8 cellular contexts compared by ENCODE assay signal in the genomic region with DNA sequence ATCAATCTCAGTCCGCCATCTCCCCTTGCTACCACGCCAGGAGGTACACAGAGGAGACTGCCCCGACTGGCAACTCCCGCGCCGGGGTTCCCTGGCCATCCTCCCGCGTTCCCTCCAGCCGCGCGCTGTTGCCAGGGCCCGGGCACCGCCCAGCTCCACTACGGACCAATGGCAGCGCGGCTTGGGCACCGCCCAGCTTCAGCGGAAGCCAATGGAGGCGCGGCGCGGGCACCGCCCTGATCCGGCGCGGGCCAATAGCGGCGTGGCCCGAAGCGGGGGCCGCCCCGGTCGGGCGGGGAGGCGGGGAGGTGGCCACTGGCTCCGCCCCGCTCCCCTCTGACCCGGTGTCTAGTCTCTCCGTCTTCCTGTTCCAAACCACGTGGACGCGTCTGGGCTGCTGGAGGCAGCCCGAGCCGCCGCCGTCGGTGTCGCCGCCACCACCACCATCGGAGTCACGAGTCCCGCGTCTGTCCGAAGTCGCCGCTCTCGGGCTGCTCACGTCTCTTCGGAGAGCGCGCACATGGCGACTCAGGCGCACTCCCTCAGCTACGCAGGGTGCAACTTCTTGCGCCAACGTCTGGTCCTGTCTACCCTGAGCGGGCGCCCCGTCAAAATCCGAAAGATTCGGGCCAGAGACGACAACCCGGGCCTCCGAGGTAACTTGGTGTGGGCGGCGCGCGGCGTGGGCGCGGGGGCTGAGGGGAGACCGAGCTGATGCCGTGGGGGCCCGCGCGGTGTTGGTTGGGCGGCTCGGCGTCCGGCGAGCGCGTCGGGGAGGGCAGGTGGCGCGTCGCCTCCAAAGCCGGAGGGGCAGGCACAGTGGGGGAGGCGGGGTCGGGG. TPM values are rescaled to one million over a fixed set of nuclear protein-coding genes. Genes with fewer than 3 reads are reported as not detected.
A peak's percentile ranks its signal among the peaks of the same experiment; 100 is the strongest.
DNase-seq lines count a peak whose midpoint lies in the region; ATAC-seq and TF ChIP-seq lines count a peak whose summit lies in the region.

A gene with protein sequence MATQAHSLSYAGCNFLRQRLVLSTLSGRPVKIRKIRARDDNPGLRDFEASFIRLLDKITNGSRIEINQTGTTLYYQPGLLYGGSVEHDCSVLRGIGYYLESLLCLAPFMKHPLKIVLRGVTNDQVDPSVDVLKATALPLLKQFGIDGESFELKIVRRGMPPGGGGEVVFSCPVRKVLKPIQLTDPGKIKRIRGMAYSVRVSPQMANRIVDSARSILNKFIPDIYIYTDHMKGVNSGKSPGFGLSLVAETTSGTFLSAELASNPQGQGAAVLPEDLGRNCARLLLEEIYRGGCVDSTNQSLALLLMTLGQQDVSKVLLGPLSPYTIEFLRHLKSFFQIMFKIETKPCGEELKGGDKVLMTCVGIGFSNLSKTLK (plus strand): TSS at position 373 of the 840 bp plus-strand sequence. CDS start 148 bp downstream, at position 521.

- TF ChIP-seq CTCF in chondrocyte (IDR thresholded peaks at IDR 0.05) (peak; percentile 16), kidney epithelial cell (IDR thresholded peaks at IDR 0.05; ENCODE audit: insufficient read depth, low read length, poor library complexity, severe bottlenecking) (no peak)

- no peaks in the 10 kb centered on the region for H3K36me3 ChIP-seq in kidney epithelial cell (ENCODE audit: control insufficient read depth, insufficient read depth, low read length)

- no peaks in the 10 kb centered on the region for H3K27me3 Mint-ChIP-seq in chondrocyte (ENCODE audit: low read depth)

- TF ChIP-seq POLR2A in GM19099 (IDR thresholded peaks at IDR 0.05; ENCODE audit: extremely low read depth, insufficient read length, low read depth): peak; percentile 79

- H3K4me3 ChIP-seq in kidney epithelial cell (ENCODE audit: low read depth, low read length): peak within 1 kb of the TSS; percentile 93

- no peaks in the 10 kb centered on the region for H3K27me3 ChIP-seq in kidney epithelial cell (ENCODE audit: control insufficient read depth, insufficient read depth, low read length)

- H3K36me3 Mint-ChIP-seq in chondrocyte (ENCODE audit: low read depth): no peaks in the 10 kb centered on the region

- ATAC-seq in HG03432 (IDR thresholded peaks at IDR 0.05; ENCODE audit: unreplicated experiment): peak; percentile 97

- no peaks in the 10 kb centered on the region for H3K9me3 Mint-ChIP-seq in chondrocyte (ENCODE audit: low read depth)

- H3K4me1 Mint-ChIP-seq in chondrocyte (ENCODE audit: low read depth): peaks cover 19% of the 10 kb centered on the region

- H3K4me3 Mint-ChIP-seq in chondrocyte (ENCODE audit: unreplicated experiment): peak within 1 kb of the TSS; percentile 100

- H3K27ac Mint-ChIP-seq in chondrocyte (ENCODE audit: unreplicated experiment): peak within 1 kb of the TSS; percentile 99

- DNase-seq in AG20443 (ENCODE audit: low spot score) (peak; percentile 99), NCI-H510A (lab: John Stamatoyannopoulos, UW) (peak; percentile 91), chondrocyte (ENCODE audit: low spot score) (peak; percentile 99), kidney epithelial cell (ENCODE audit: low read depth) (peak; percentile 76)
- DNase-seq in activated CD4-positive, alpha-beta T cell treated with anti-CD3 and anti-CD28 coated beads for 24 hours (ENCODE audit: low read depth in 2 of 2): peak; percentile 92 to 94
- DNase-seq in stimulated activated CD4-positive, alpha-beta T cell treated with anti-CD3 and anti-CD28 coated beads, Interleukin-15, amount 100 ng/mL, for 48 hours (ENCODE audit: low read depth in 2 of 2): peak; percentile 93 to 94

RNA-seq across cellular contexts. Expression of the gene that starts here (rescaled TPM):
- 8.4 to 10.0 TPM (median 8.6 TPM) in 3 replicates for total RNA-seq in chondrocyte
- 23.6 and 24.4 TPM in 2 replicates for total RNA-seq in kidney epithelial cell

Comparison
In these comparisons a context has a peak if more than half of its experiments do, and no peak if none do; other contexts are left out.
1. Peak in every context shown above with its lines: DNase-seq, ATAC-seq and H3K4me3 ChIP-seq.